9 cellular contexts compared by ENCODE assay signal in the genomic region with DNA sequence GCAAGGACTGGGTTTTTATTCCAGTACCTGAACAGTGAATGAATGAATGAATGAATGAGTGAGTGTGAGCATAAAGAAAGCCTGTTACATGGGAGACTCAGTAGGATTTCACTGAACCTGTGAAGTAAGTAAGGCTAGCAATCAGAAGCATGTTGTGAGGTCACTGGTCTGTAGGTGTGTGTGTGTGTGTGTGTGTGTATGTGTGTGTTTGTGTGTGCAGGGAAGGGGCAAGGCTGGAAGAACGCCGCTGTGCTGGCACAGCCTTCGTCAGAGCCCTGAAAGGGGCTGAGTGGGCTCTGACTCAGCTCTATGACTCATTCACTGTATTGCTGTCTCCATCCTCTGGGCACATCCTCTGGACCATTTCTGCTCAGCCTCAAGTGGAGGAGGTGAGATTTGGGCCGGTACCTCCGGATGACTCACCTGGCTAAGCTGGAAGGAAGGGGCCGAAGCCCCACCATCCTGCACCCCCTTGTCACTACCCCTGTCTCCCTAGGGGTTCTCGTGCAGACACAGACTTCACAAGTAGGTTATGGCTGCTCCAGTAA. TPM values are rescaled to one million over a fixed set of nuclear protein-coding genes. Genes with fewer than 3 reads are reported as not detected.
A peak's percentile ranks its signal among the peaks of the same experiment; 100 is the strongest.
DNase-seq lines count a peak whose midpoint lies in the region; ATAC-seq and TF ChIP-seq lines count a peak whose summit lies in the region.
"Had no signal": no experiment of that assay in that cellular context is flagged by ENCODE, and none has a peak within 500 bp of the region (broad histone marks: within the 10 kb centered on the region; RNA-seq: fewer than 3 reads in every experiment).

No MANE protein-coding gene starts in this region.

- no peak for TF ChIP-seq CTCF in GM12864 (IDR thresholded peaks at IDR 0.05; ENCODE audit: low read depth, low read length, missing control alignments)
- no peak for TF ChIP-seq CTCF in choroid plexus epithelial cell (conservative IDR thresholded peaks at IDR 0.05; ENCODE audit: low read depth, low read length)
- TF ChIP-seq CTCF in spleen (IDR thresholded peaks at IDR 0.05 in 8 of 11, conservative IDR thresholded peaks at IDR 0.05 in 3 of 11) = no peak

- no peak overlapping the region for H3K4me3 ChIP-seq in GM12864 (ENCODE audit: low read depth, low read length)
- H3K4me3 ChIP-seq in choroid plexus epithelial cell (ENCODE audit: low read depth, low read length) = no peak overlapping the region
- H3K4me3 ChIP-seq in spleen = no peak overlapping the region

- no peak for TF ChIP-seq POLR2A in spleen (IDR thresholded peaks at IDR 0.05)

- peak; percentile 7 for DNase-seq in GM12864 (ENCODE audit: low read depth)
- peak; percentile 90 for DNase-seq in choroid plexus epithelial cell (ENCODE audit: low read depth)
- DNase-seq in smooth muscle cell of the brain vasculature (ENCODE audit: low read depth, low spot score) = peak; percentile 49
- no peak for DNase-seq in spleen

- WGBS in spleen, 5 donors = 28 to 62% (median 51%) methylated on average over 7 of the region's 7 CpGs

- ATAC-seq in SK-N-SH treated with all-trans-retinoic acid at 6 μM for 48 hours (peak; percentile 85), GM18909 (IDR thresholded peaks at IDR 0.05; ENCODE audit: poor library complexity, unreplicated experiment) (no peak), GM18519 (IDR thresholded peaks at IDR 0.05; ENCODE audit: low FRiP score, unreplicated experiment) (no peak), HG03520 (IDR thresholded peaks at IDR 0.05; ENCODE audit: unreplicated experiment) (no peak)

- intact Hi-C loops in spleen (cut with DNase I; ENCODE audit: low total_unique reads) = no loop called here

- peaks cover 0 to 23% (median 4%) of the 10 kb centered on the region in 7 donors for H3K27me3 ChIP-seq in spleen (replicated peaks in 1 of 7)

- H3K36me3 ChIP-seq in spleen = no peaks in the 10 kb centered on the region

- no peaks in the 10 kb centered on the region for H3K9me3 ChIP-seq in spleen

- H3K27ac ChIP-seq in spleen = no peak overlapping the region
- H3K27ac ChIP-seq: KMS-11 had no signal

- H3K4me1 ChIP-seq in spleen = peaks cover 10 to 42% (median 25%) of the 10 kb centered on the region in 6 donors

TF ChIP-seq in SK-N-SH treated with all-trans-retinoic acid at 6 μM for 48 hours, 23 proteins besides CTCF, POLR2A, EP300 and RAD21:
- TF ChIP-seq ZC3H10 (CRISPR knock-in tag; IDR thresholded peaks at IDR 0.05) (no peak; the same call in 1 of the 2 replicates), CSDC2 (CRISPR knock-in tag; IDR thresholded peaks at IDR 0.05) (no peak), ISL1 (CRISPR knock-in tag; IDR thresholded peaks at IDR 0.05) (peak; percentile 41; the same call in 1 of the 2 replicates), RARB (CRISPR knock-in tag; IDR thresholded peaks at IDR 0.05) (no peak), BACH2 (CRISPR knock-in tag; IDR thresholded peaks at IDR 0.05; ENCODE audit: borderline replicate concordance) (no peak), ZFP3 (CRISPR knock-in tag; IDR thresholded peaks at IDR 0.05) (peak; percentile 57; the same call in 1 of the 2 replicates), TOX (CRISPR knock-in tag; IDR thresholded peaks at IDR 0.05; ENCODE audit: borderline replicate concordance) (no peak; the same call in 1 of the 2 replicates), ESRRG (CRISPR knock-in tag; IDR thresholded peaks at IDR 0.05) (no peak), GLIS3 (CRISPR knock-in tag; IDR thresholded peaks at IDR 0.05) (no peak)
- TF ChIP-seq, protein P1, sequence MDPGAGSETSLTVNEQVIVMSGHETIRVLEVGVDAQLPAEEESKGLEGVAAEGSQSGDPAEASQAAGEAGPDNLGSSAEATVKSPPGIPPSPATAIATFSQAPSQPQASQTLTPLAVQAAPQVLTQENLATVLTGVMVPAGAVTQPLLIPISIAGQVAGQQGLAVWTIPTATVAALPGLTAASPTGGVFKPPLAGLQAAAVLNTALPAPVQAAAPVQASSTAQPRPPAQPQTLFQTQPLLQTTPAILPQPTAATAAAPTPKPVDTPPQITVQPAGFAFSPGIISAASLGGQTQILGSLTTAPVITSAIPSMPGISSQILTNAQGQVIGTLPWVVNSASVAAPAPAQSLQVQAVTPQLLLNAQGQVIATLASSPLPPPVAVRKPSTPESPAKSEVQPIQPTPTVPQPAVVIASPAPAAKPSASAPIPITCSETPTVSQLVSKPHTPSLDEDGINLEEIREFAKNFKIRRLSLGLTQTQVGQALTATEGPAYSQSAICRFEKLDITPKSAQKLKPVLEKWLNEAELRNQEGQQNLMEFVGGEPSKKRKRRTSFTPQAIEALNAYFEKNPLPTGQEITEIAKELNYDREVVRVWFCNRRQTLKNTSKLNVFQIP (CRISPR knock-in tag; IDR thresholded peaks at IDR 0.05; ENCODE audit: borderline replicate concordance, low read depth) = no peak; the same call in 1 of the 2 replicates
- TF ChIP-seq, protein P2, sequence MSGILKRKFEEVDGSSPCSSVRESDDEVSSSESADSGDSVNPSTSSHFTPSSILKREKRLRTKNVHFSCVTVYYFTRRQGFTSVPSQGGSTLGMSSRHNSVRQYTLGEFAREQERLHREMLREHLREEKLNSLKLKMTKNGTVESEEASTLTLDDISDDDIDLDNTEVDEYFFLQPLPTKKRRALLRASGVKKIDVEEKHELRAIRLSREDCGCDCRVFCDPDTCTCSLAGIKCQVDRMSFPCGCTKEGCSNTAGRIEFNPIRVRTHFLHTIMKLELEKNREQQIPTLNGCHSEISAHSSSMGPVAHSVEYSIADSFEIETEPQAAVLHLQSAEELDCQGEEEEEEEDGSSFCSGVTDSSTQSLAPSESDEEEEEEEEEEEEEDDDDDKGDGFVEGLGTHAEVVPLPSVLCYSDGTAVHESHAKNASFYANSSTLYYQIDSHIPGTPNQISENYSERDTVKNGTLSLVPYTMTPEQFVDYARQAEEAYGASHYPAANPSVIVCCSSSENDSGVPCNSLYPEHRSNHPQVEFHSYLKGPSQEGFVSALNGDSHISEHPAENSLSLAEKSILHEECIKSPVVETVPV (CRISPR knock-in tag; IDR thresholded peaks at IDR 0.05) = no peak
- TF ChIP-seq, protein P3, sequence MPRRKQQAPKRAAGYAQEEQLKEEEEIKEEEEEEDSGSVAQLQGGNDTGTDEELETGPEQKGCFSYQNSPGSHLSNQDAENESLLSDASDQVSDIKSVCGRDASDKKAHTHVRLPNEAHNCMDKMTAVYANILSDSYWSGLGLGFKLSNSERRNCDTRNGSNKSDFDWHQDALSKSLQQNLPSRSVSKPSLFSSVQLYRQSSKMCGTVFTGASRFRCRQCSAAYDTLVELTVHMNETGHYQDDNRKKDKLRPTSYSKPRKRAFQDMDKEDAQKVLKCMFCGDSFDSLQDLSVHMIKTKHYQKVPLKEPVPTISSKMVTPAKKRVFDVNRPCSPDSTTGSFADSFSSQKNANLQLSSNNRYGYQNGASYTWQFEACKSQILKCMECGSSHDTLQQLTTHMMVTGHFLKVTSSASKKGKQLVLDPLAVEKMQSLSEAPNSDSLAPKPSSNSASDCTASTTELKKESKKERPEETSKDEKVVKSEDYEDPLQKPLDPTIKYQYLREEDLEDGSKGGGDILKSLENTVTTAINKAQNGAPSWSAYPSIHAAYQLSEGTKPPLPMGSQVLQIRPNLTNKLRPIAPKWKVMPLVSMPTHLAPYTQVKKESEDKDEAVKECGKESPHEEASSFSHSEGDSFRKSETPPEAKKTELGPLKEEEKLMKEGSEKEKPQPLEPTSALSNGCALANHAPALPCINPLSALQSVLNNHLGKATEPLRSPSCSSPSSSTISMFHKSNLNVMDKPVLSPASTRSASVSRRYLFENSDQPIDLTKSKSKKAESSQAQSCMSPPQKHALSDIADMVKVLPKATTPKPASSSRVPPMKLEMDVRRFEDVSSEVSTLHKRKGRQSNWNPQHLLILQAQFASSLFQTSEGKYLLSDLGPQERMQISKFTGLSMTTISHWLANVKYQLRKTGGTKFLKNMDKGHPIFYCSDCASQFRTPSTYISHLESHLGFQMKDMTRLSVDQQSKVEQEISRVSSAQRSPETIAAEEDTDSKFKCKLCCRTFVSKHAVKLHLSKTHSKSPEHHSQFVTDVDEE (CRISPR knock-in tag; IDR thresholded peaks at IDR 0.05) = no peak
TF ChIP-seq in SK-N-SH treated with all-trans-retinoic acid at 6 μM for 48 hours: peak in this region for 2.

RNA-seq across cellular contexts. Expression of a gene that starts 51.4 kb away (rescaled TPM):
- total RNA-seq in spleen = 10 to 100 TPM; 48.3 to 94.6 (median 69.2) TPM
- polyA plus RNA-seq in spleen = 100 to 1,000 TPM in 2 of 3 donors, 10 to 100 TPM in 1; 95.6 to 166 (median 131) TPM

RNA-seq across cellular contexts. Expression of a gene that starts 56.4 kb away (rescaled TPM):
- 10 to 100 TPM; 17.3 to 25.4 (median 21.4) TPM for total RNA-seq in spleen
- 10 to 100 TPM; 10.5 to 13.5 (median 11.1) TPM for polyA plus RNA-seq in spleen

RNA-seq across cellular contexts. Expression of a gene that starts 56.7 kb away (rescaled TPM):
- total RNA-seq in spleen = 10 to 100 TPM; 28.7 to 42.1 (median 31.3) TPM
- polyA plus RNA-seq in spleen = 10 to 100 TPM; 22.9 to 31.1 (median 30.7) TPM
